Comparison of ENCODE assay signal across 8 cellular contexts in genomic region chr2:181678033-181678586, GRCh38. TPM values are rescaled to one million over a fixed set of nuclear protein-coding genes. Genes with fewer than 3 reads are reported as not detected.
A peak's percentile ranks its signal among the peaks of the same experiment; 100 is the strongest.
DNase-seq lines count a peak whose midpoint lies in the region; ATAC-seq lines count a peak whose summit lies in the region.

No MANE protein-coding gene starts in this region.

- ATAC-seq in GM19463 (IDR thresholded peaks at IDR 0.05; ENCODE audit: unreplicated experiment) (peak; percentile 70), left cardiac atrium (peak; percentile 81 to 82), HG03565 (IDR thresholded peaks at IDR 0.05; ENCODE audit: unreplicated experiment) (no peak)

- intact Hi-C loops in left cardiac atrium (cut with DNase I): no loop called here

- peaks cover 9% of the 10 kb centered on the region for H3K36me3 Mint-ChIP-seq in activated naive CD4-positive, alpha-beta T cell treated with anti-CD3 and anti-CD28 coated beads, Interleukin-2, amount 50 U/mL, for 24 hours

- peak overlapping the region; percentile 39 for H3K4me3 Mint-ChIP-seq in activated naive CD4-positive, alpha-beta T cell treated with anti-CD3 and anti-CD28 coated beads, Interleukin-2, amount 50 U/mL, for 24 hours

- H3K27ac Mint-ChIP-seq in activated naive CD4-positive, alpha-beta T cell treated with anti-CD3 and anti-CD28 coated beads, Interleukin-2, amount 50 U/mL, for 24 hours: peak overlapping the region; percentile 55

- DNase-seq in NOMO-1 treated with dmso at 0.1 percent for 144 hours (lab: John Stamatoyannopoulos, UW; ENCODE audit: unreplicated experiment) (peak; percentile 20), left cardiac atrium (peak; percentile 71), skeletal muscle cell (ENCODE audit: low read depth) (peak; percentile 33), NCI-H2081 treated with DMSO at 0.1 percent for 48 hours (lab: John Stamatoyannopoulos, UW) (no peak), germinal center (ENCODE audit: low spot score) (no peak)

- no peak overlapping the region for H3K4me3 ChIP-seq in skeletal muscle cell (ENCODE audit: low read depth, low read length)

- peaks cover 9% of the 10 kb centered on the region for H3K9me3 Mint-ChIP-seq in activated naive CD4-positive, alpha-beta T cell treated with anti-CD3 and anti-CD28 coated beads, Interleukin-2, amount 50 U/mL, for 24 hours

- H3K27me3 Mint-ChIP-seq in activated naive CD4-positive, alpha-beta T cell treated with anti-CD3 and anti-CD28 coated beads, Interleukin-2, amount 50 U/mL, for 24 hours: peaks cover 61% of the 10 kb centered on the region

- peaks cover 39% of the 10 kb centered on the region for H3K4me1 Mint-ChIP-seq in activated naive CD4-positive, alpha-beta T cell treated with anti-CD3 and anti-CD28 coated beads, Interleukin-2, amount 50 U/mL, for 24 hours

RNA-seq across cellular contexts. Expression of gene NEUROD1, which starts 2.2 kb away (rescaled TPM):
- not detected for total RNA-seq in left cardiac atrium

RNA-seq across cellular contexts. Expression of gene CERKL, which starts 21.2 kb away (rescaled TPM):
- not detected for total RNA-seq in left cardiac atrium

Comparison
In these comparisons a context has a peak if more than half of its experiments do, and no peak if none do; other contexts are left out.
1. DNase-seq: peak in NOMO-1 treated with dmso at 0.1 percent for 144 hours (single experiment), left cardiac atrium (single experiment) and skeletal muscle cell (single experiment); none in NCI-H2081 treated with DMSO at 0.1 percent for 48 hours (single experiment) and germinal center (single experiment).